In genomic region chr9:8823131-8823895, GRCh38 we compare ENCODE assay signal across 33 cellular contexts.
A peak's percentile ranks its signal among the peaks of the same experiment; 100 is the strongest.
DNase-seq lines count a peak whose midpoint lies in the region; ATAC-seq and TF ChIP-seq lines count a peak whose summit lies in the region.
"Had no signal": no experiment of that assay in that cellular context is flagged by ENCODE, and none has a peak within 500 bp of the region (broad histone marks: within the 10 kb centered on the region; RNA-seq: fewer than 3 reads in every experiment).

No MANE protein-coding gene starts in this region.

- TF ChIP-seq CTCF in nephron (IDR thresholded peaks at IDR 0.05; ENCODE audit: unreplicated experiment in 3 of 3), result no peak

- peaks cover 6% of the 10 kb centered on the region; the same call in 1 of the 2 replicates for H3K36me3 ChIP-seq in SJCRH30
- H3K36me3 ChIP-seq: cardiac muscle cell, colonic mucosa, esophagus muscularis mucosa, left ventricle myocardium inferior, ovary had no signal

- no peak overlapping the region for H3K4me3 ChIP-seq in SJCRH30
- H3K4me3 ChIP-seq: cardiac muscle cell, colonic mucosa, esophagus muscularis mucosa, K562, left ventricle myocardium inferior, ovary had no signal

- DNase-seq in ACHN (peak; percentile 72), SJCRH30 (no peak), glomerular visceral epithelial cell (ENCODE audit: extremely low spot score) (peak; percentile 54), NCI-H2171 (lab: John Stamatoyannopoulos, UW) (no peak), NCI-H2081 (lab: John Stamatoyannopoulos, UW) (no peak)
- no peak for DNase-seq in activated naive CD4-positive, alpha-beta T cell (lab: John Stamatoyannopoulos, UW)
- DNase-seq: 8988T; activated CD4-positive, alpha-beta memory T cell treated with anti-CD3 and anti-CD28 coated beads for 36 hours; activated CD4-positive, CD25-positive, alpha-beta regulatory T cell treated with anti-CD3 and anti-CD28 coated beads, Interleukin-2, amount 50 U/mL, for 72 hours; activated CD8-positive, alpha-beta memory T cell treated with anti-CD3 and anti-CD28 coated beads, Interleukin-2, amount 50 U/mL, for 4 hours; amygdala; CD8-positive, alpha-beta memory T cell; colonic mucosa; effector memory CD4-positive, alpha-beta T cell; foreskin melanocyte; left ventricle myocardium inferior; naive thymus-derived CD4-positive, alpha-beta T cell; NCI-H1105 treated with DMSO at 0.1 percent for 48 hours; NCI-H2029; NCI-H446; ovary; right cardiac atrium; RPMI8226; stimulated activated CD4-positive, alpha-beta T cell treated with anti-CD3 and anti-CD28 coated beads, Interleukin-2, amount 100 ng/mL, for 48 hours had no signal

- no peaks in the 10 kb centered on the region for H3K27me3 Mint-ChIP-seq in nephron (ENCODE audit: low read depth)
- H3K27me3 Mint-ChIP-seq: activated naive CD4-positive, alpha-beta T cell treated with anti-CD3 and anti-CD28 coated beads, Interleukin-2, amount 50 U/mL, for 24 hours; CD8-positive, alpha-beta memory T cell had no signal

- in situ Hi-C loops in ACHN (cut with HindIII; ENCODE audit: low pct_ligation_motif_present, low pct_unique_long_range_greater_than_20kb, low sequenced_read_pairs), result no loop called here

- H3K9me3 Mint-ChIP-seq in nephron, result no peaks in the 10 kb centered on the region
- H3K9me3 Mint-ChIP-seq: activated CD4-positive, alpha-beta memory T cell treated with anti-CD3 and anti-CD28 coated beads for 36 hours; activated naive CD4-positive, alpha-beta T cell treated with anti-CD3 and anti-CD28 coated beads, Interleukin-2, amount 50 U/mL, for 24 hours; activated T-helper 1 cell treated with anti-CD3 and anti-CD28 coated beads, Interleukin-12 subunit alpha, Interleukin-12 subunit beta, Interleukin-2, Interleukin-4 antibody, amounts not matched to agents 30 ng/mL and 10 ng/mL and 1 ng/mL, durations not matched to agents 14 hours and 24 hours and 36 hours; mesothelial cell of epicardium; T-helper 1 cell treated with Interleukin-12 subunit alpha and Interleukin-12 subunit beta and Interleukin-4 antibody, amounts not matched to agents 30 μg/mL and 1 μg/mL, for 36 hours had no signal

- peak overlapping the region; percentile 8 to 42 (median 37) for H3K4me3 Mint-ChIP-seq in nephron
- H3K4me3 Mint-ChIP-seq: activated CD4-positive, alpha-beta memory T cell treated with anti-CD3 and anti-CD28 coated beads for 36 hours; activated naive CD4-positive, alpha-beta T cell treated with anti-CD3 and anti-CD28 coated beads, Interleukin-2, amount 50 U/mL, for 24 hours; activated T-helper 1 cell treated with anti-CD3 and anti-CD28 coated beads, Interleukin-12 subunit alpha, Interleukin-12 subunit beta, Interleukin-2, Interleukin-4 antibody, amounts not matched to agents 30 ng/mL and 10 ng/mL and 1 ng/mL, durations not matched to agents 14 hours and 24 hours and 36 hours; CD8-positive, alpha-beta memory T cell; mesothelial cell of epicardium; naive thymus-derived CD4-positive, alpha-beta T cell; T-helper 1 cell treated with Interleukin-12 subunit alpha and Interleukin-12 subunit beta and Interleukin-4 antibody, amounts not matched to agents 30 μg/mL and 1 μg/mL, for 36 hours had no signal

- H3K9me3 ChIP-seq in SJCRH30 (replicated peaks), result no peaks in the 10 kb centered on the region
- H3K9me3 ChIP-seq: colonic mucosa, esophagus muscularis mucosa, left ventricle myocardium inferior, ovary had no signal

- ATAC-seq in HG03045 (IDR thresholded peaks at IDR 0.05; ENCODE audit: unreplicated experiment), result no peak
- ATAC-seq: K562; naive thymus-derived CD4-positive, alpha-beta T cell; right cardiac atrium had no signal

- H3K4me1 ChIP-seq in SJCRH30, result peaks cover 16% of the 10 kb centered on the region
- H3K4me1 ChIP-seq: colonic mucosa, esophagus muscularis mucosa, left ventricle myocardium inferior had no signal

- peak overlapping the region; percentile 13; the same call in 1 of the 2 replicates for H3K27ac ChIP-seq in SJCRH30
- H3K27ac ChIP-seq: cardiac muscle cell, colonic mucosa, esophagus muscularis mucosa, left ventricle myocardium inferior, ovary had no signal

- peak overlapping the region; percentile 97 to 98 (median 97) for H3K27ac Mint-ChIP-seq in nephron
- H3K27ac Mint-ChIP-seq: activated CD4-positive, alpha-beta memory T cell treated with anti-CD3 and anti-CD28 coated beads for 36 hours; activated naive CD4-positive, alpha-beta T cell treated with anti-CD3 and anti-CD28 coated beads, Interleukin-2, amount 50 U/mL, for 24 hours; activated T-helper 1 cell treated with anti-CD3 and anti-CD28 coated beads, Interleukin-12 subunit alpha, Interleukin-12 subunit beta, Interleukin-2, Interleukin-4 antibody, amounts not matched to agents 30 ng/mL and 10 ng/mL and 1 ng/mL, durations not matched to agents 14 hours and 24 hours and 36 hours; CD8-positive, alpha-beta memory T cell; naive thymus-derived CD4-positive, alpha-beta T cell; T-helper 1 cell treated with Interleukin-12 subunit alpha and Interleukin-12 subunit beta and Interleukin-4 antibody, amounts not matched to agents 30 μg/mL and 1 μg/mL, for 36 hours had no signal

- peaks cover 22% of the 10 kb centered on the region for H3K36me3 Mint-ChIP-seq in nephron (ENCODE audit: low read depth)
- H3K36me3 Mint-ChIP-seq: activated CD4-positive, alpha-beta memory T cell treated with anti-CD3 and anti-CD28 coated beads for 36 hours; activated naive CD4-positive, alpha-beta T cell treated with anti-CD3 and anti-CD28 coated beads, Interleukin-2, amount 50 U/mL, for 24 hours; CD8-positive, alpha-beta memory T cell; mesothelial cell of epicardium; naive thymus-derived CD4-positive, alpha-beta T cell had no signal

- peaks cover 68% of the 10 kb centered on the region for H3K4me1 Mint-ChIP-seq in nephron
- H3K4me1 Mint-ChIP-seq: activated naive CD4-positive, alpha-beta T cell treated with anti-CD3 and anti-CD28 coated beads, Interleukin-2, amount 50 U/mL, for 24 hours; CD8-positive, alpha-beta memory T cell had no signal

- H3K27me3 ChIP-seq in SJCRH30, result no peaks in the 10 kb centered on the region
- H3K27me3 ChIP-seq: cardiac muscle cell, colonic mucosa, esophagus muscularis mucosa, ovary had no signal

Comparison
In these comparisons a context has a peak if more than half of its experiments do, and no peak if none do; other contexts are left out.
1. DNase-seq: peak in ACHN (single experiment) and glomerular visceral epithelial cell (single experiment); none in SJCRH30 (0 of 2), NCI-H2171 (single experiment), NCI-H2081 (0 of 2) and activated naive CD4-positive, alpha-beta T cell (0 of 4).